ENCODE assay signal across 23 cellular contexts in the genomic region with DNA sequence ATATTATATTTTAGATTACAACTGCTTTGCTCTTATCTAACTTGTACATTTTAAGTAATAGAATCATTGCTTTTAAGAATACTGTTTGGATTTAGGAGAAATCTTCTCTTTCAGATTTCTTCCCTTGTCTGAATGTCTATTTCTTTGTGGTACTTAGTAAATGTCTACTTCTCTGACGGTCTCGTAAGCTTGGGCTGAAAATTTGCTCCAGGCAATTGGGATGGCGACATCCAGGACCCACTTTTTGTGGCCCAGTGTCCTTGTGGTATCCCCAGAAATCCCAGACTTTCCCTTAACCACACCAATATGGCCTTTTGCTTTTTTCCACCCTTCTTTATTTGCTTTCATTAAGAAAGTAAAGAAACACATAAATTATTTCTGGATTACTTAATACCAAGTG. TPM values are rescaled to one million over a fixed set of nuclear protein-coding genes. Genes with fewer than 3 reads are reported as not detected.
DNase-seq lines count a peak whose midpoint lies in the region; ATAC-seq and TF ChIP-seq lines count a peak whose summit lies in the region.
"Had no signal": no experiment of that assay in that cellular context is flagged by ENCODE, and none has a peak within 500 bp of the region (broad histone marks: within the 10 kb centered on the region; RNA-seq: fewer than 3 reads in every experiment).

No MANE protein-coding gene starts in this region.

- H3K27ac ChIP-seq in GM23248, result no peak overlapping the region
- H3K27ac ChIP-seq in SK-N-MC, result 0 out of 2 replicates have a peak overlapping the region, but pooled peaks have one; percentile 28
- H3K27ac ChIP-seq in mesenchymal stem cell (ENCODE audit: low read length, poor library complexity, severe bottlenecking), result no peak overlapping the region
- H3K27ac ChIP-seq in sigmoid colon, result peak overlapping the region in 3 of 4 donors; percentile 3 to 24 (median 21)
- H3K27ac ChIP-seq in tibial nerve, result peak overlapping the region in 1 of 4 donors; percentile 49

- H2BK120ac ChIP-seq in mesenchymal stem cell (ENCODE audit: low read depth, low read length), result peak overlapping the region; percentile 89

- no peaks in the 10 kb centered on the region for H3K79me1 ChIP-seq in mesenchymal stem cell (replicated peaks; ENCODE audit: low read length, poor library complexity, severe bottlenecking)

- H2BK12ac ChIP-seq in mesenchymal stem cell (ENCODE audit: low read length in 2 of 2), result peak overlapping the region in 1 of 2 experiments; percentile 84

- DNase-seq in GM23248 (no peak), SK-N-MC (ENCODE audit: low read depth, low spot score) (no peak), mesenchymal stem cell (no peak), sigmoid colon (no peak), head of caudate nucleus (no peak), tibial nerve (ENCODE audit: low spot score in 2 of 2) (no peak)
- DNase-seq in stimulated activated naive CD8-positive, alpha-beta T cell treated with anti-CD3 and anti-CD28 coated beads, Interleukin-15, Interleukin-2, amounts not matched to agents 100 U/mL and 50 U/mL, for 24 hours, result no peak
- DNase-seq: CD4-positive, CD25-positive, alpha-beta regulatory T cell; DMS79; H7; MM.1S; NCI-H1048; NCI-H1436; NCI-H187 treated with DMSO at 0.1 percent for 48 hours; NCI-H2107; NCI-H446 treated with DMSO at 0.1 percent for 48 hours; NCI-H526 treated with DMSO at 0.1 percent for 48 hours; PC-3; SHP77 had no signal

- H3K36me3 ChIP-seq in GM23248 (ENCODE audit: low read depth) (no peaks in the 10 kb centered on the region), SK-N-MC (ENCODE audit: insufficient read depth, low read length) (no peaks in the 10 kb centered on the region), mesenchymal stem cell (ENCODE audit: control insufficient read depth in 1 of 2, insufficient read depth in 2 of 2, low read depth in 1 of 2, low read length in 2 of 2) (no peaks in the 10 kb centered on the region), sigmoid colon (no peaks in the 10 kb centered on the region), tibial nerve (no peaks in the 10 kb centered on the region)

- peak overlapping the region; percentile 61 for H4K91ac ChIP-seq in mesenchymal stem cell (ENCODE audit: low read length)

- H3K9ac ChIP-seq in GM23248, result no peak overlapping the region
- H3K9ac ChIP-seq in SK-N-MC (ENCODE audit: insufficient read length), result no peak overlapping the region
- H3K9ac ChIP-seq in mesenchymal stem cell (ENCODE audit: low read length), result peak overlapping the region; percentile 60

- H3K9me3 ChIP-seq in GM23248 (ENCODE audit: low read depth) (no peaks in the 10 kb centered on the region), SK-N-MC (ENCODE audit: low read depth, low read length) (no peaks in the 10 kb centered on the region), mesenchymal stem cell (ENCODE audit: control insufficient read depth, low read length) (no peaks in the 10 kb centered on the region), sigmoid colon (no peaks in the 10 kb centered on the region), tibial nerve (no peaks in the 10 kb centered on the region)

- no peak for TF ChIP-seq POLR2A in sigmoid colon (IDR thresholded peaks at IDR 0.05)
- TF ChIP-seq POLR2A in tibial nerve (IDR thresholded peaks at IDR 0.05), result no peak

- ATAC-seq in stimulated activated naive CD8-positive, alpha-beta T cell treated with anti-CD3 and anti-CD28 coated beads, Interleukin-15, Interleukin-2, amounts not matched to agents 100 U/mL and 50 U/mL, for 24 hours, result no peak
- ATAC-seq: PC-3 had no signal

- peak overlapping the region; percentile 34 to 54 for H3K18ac ChIP-seq in mesenchymal stem cell (ENCODE audit: low read depth in 1 of 2, low read length in 2 of 2)

- TF ChIP-seq CTCF in sigmoid colon (IDR thresholded peaks at IDR 0.05), result no peak
- no peak for TF ChIP-seq CTCF in tibial nerve (IDR thresholded peaks at IDR 0.05)

- peaks cover 6% of the 10 kb centered on the region for H3F3A ChIP-seq in GM23248 (ENCODE audit: insufficient read depth)

- H2BK15ac ChIP-seq in mesenchymal stem cell (ENCODE audit: low read depth, poor library complexity, severe bottlenecking), result no peak overlapping the region

- no peak overlapping the region for H3K4ac ChIP-seq in mesenchymal stem cell (ENCODE audit: low read depth in 1 of 2, low read length in 2 of 2)

- H3K79me2 ChIP-seq in GM23248 (ENCODE audit: insufficient read depth), result no peaks in the 10 kb centered on the region

- no peak overlapping the region for H4K8ac ChIP-seq in mesenchymal stem cell (ENCODE audit: low read length)

- H3K4me1 ChIP-seq in GM23248 (ENCODE audit: insufficient read depth), result peaks cover 24% of the 10 kb centered on the region
- H3K4me1 ChIP-seq in mesenchymal stem cell (ENCODE audit: control insufficient read depth, insufficient read depth, low read depth, low read length), result no peaks in the 10 kb centered on the region
- peaks cover 0 to 3% (median 0%) of the 10 kb centered on the region in 4 donors for H3K4me1 ChIP-seq in sigmoid colon
- H3K4me1 ChIP-seq in tibial nerve, result peaks cover 0 to 17% (median 0%) of the 10 kb centered on the region in 4 donors

- no peak overlapping the region for H3K14ac ChIP-seq in mesenchymal stem cell (ENCODE audit: low read length in 2 of 2)

- no peak overlapping the region for H3K4me3 ChIP-seq in GM23248
- H3K4me3 ChIP-seq in SK-N-MC, result no peak overlapping the region
- H3K4me3 ChIP-seq in mesenchymal stem cell (ENCODE audit: insufficient read depth in 1 of 2, low read depth in 1 of 2, low read length in 2 of 2), result no peak overlapping the region
- no peak overlapping the region for H3K4me3 ChIP-seq in sigmoid colon
- no peak overlapping the region for H3K4me3 ChIP-seq in tibial nerve

- WGBS in GM23248 (ENCODE audit: low coverage in 1 of 2, low lambda C conversion rate in 2 of 2, missing lambda C conversion rate in 2 of 2), 2 experiments, result 98 to 99% methylated on average over 3 of the region's 3 CpGs
- 95% methylated on average over 3 of the region's 3 CpGs for WGBS in mesenchymal stem cell
- WGBS in sigmoid colon, 2 donors, result 82 to 90% methylated on average over 3 of the region's 3 CpGs
- WGBS in tibial nerve, 2 donors, result 80% methylated on average over 3 of the region's 3 CpGs

- intact Hi-C loops in sigmoid colon (cut with DNase I), result loop anchor here (2.0 kb wide), 2 partner anchors 198 to 348 kb away; no protein-coding TSS in a partner anchor
- intact Hi-C loops in head of caudate nucleus (cut with DNase I), result loop anchor here (10.0 kb wide), 1 partner anchor 376 kb away; no protein-coding TSS in a partner anchor

- in situ Hi-C loops in GM23248 (cut with MboI), result loop anchor here (10.0 kb wide), 1 partner anchor 376 kb away; no protein-coding TSS in a partner anchor

- no peak overlapping the region for H3K4me2 ChIP-seq in GM23248 (ENCODE audit: unreplicated experiment)
- no peak overlapping the region for H3K4me2 ChIP-seq in mesenchymal stem cell (ENCODE audit: low read length, poor library complexity, severe bottlenecking)

- no peaks in the 10 kb centered on the region for H3K27me3 ChIP-seq in GM23248 (replicated peaks; ENCODE audit: insufficient read depth)
- H3K27me3 ChIP-seq in mesenchymal stem cell (ENCODE audit: control insufficient read depth in 1 of 2, insufficient read depth in 1 of 2, low read length in 2 of 2), result no peaks in the 10 kb centered on the region
- no peaks in the 10 kb centered on the region for H3K27me3 ChIP-seq in sigmoid colon
- no peaks in the 10 kb centered on the region for H3K27me3 ChIP-seq in tibial nerve

- no peak overlapping the region for H2BK5ac ChIP-seq in mesenchymal stem cell (ENCODE audit: low read depth, low read length, poor library complexity, severe bottlenecking)

- TF ChIP-seq EP300 in sigmoid colon (IDR thresholded peaks at IDR 0.05) (no peak), tibial nerve (IDR thresholded peaks at IDR 0.05) (no peak)

- no peaks in the 10 kb centered on the region for H3K9me2 ChIP-seq in GM23248 (ENCODE audit: insufficient read depth)

- no peak overlapping the region for H2AK5ac ChIP-seq in mesenchymal stem cell (ENCODE audit: low read length, severe bottlenecking)

- no peaks in the 10 kb centered on the region for H4K20me1 ChIP-seq in GM23248 (ENCODE audit: insufficient read depth)

- H2AFZ ChIP-seq in GM23248 (peak overlapping the region; percentile 54; the same call in 1 of the 2 replicates), mesenchymal stem cell (ENCODE audit: low read depth, low read length) (no peak overlapping the region)

- no peak overlapping the region for H3K23ac ChIP-seq in mesenchymal stem cell (ENCODE audit: low read length in 2 of 2)

RNA-seq across cellular contexts. Expression of gene CCER1, which starts 24.0 kb away (rescaled TPM):
- total RNA-seq in GM23248 (2014; rRNA removed; shearing (Covaris generic)), result not detected in 2 replicates
- not detected in 2 replicates for polyA plus RNA-seq in GM23248 (2016; fragmentation: Nextera tagmentation; extraction: Ambion mirVana)
- polyA plus RNA-seq in mesenchymal stem cell (2013, experiment 1 of 2), result not detected
- not detected for polyA plus RNA-seq in mesenchymal stem cell (2013, experiment 2 of 2)
- total RNA-seq in sigmoid colon, result not detected
- polyA plus RNA-seq in sigmoid colon, result not detected
- total RNA-seq in tibial nerve, result not detected
- total RNA-seq: A673; CD4-positive, CD25-positive, alpha-beta regulatory T cell; H7; LHCN-M2; PC-3; RPMI7951 had no signal
- polyA plus RNA-seq: BJ; CD4-positive, CD25-positive, alpha-beta regulatory T cell had no signal

RNA-seq across cellular contexts. Expression of gene EPYC, which starts 25.8 kb away (rescaled TPM):
- not detected in 2 replicates for total RNA-seq in GM23248 (2014; rRNA removed; shearing (Covaris generic))
- not detected in 2 replicates for polyA plus RNA-seq in GM23248 (2016; fragmentation: Nextera tagmentation; extraction: Ambion mirVana)
- polyA plus RNA-seq in mesenchymal stem cell (2013, experiment 1 of 2), result 0.08 TPM
- not detected for polyA plus RNA-seq in mesenchymal stem cell (2013, experiment 2 of 2)
- not detected for total RNA-seq in sigmoid colon
- under 1 TPM in 1 of 3 donors, not detected in 2; 0.09 TPM for polyA plus RNA-seq in sigmoid colon
- not detected for total RNA-seq in tibial nerve
- total RNA-seq: A673; CD4-positive, CD25-positive, alpha-beta regulatory T cell; H7; LHCN-M2; PC-3; RPMI7951 had no signal
- polyA plus RNA-seq: BJ; CD4-positive, CD25-positive, alpha-beta regulatory T cell had no signal

Comparison
In these comparisons a context has a peak if more than half of its experiments do, and no peak if none do; other contexts are left out.
1. H3K27ac ChIP-seq: peak in SK-N-MC (single experiment) and sigmoid colon (3 of 4); none in GM23248 (single experiment) and mesenchymal stem cell (single experiment).